18 cellular contexts compared by ENCODE assay signal in genomic region chr20:64188071-64188470, GRCh38. TPM values are rescaled to one million over a fixed set of nuclear protein-coding genes. Genes with fewer than 3 reads are reported as not detected.
"Had no signal": no experiment of that assay in that cellular context is flagged by ENCODE, and none has a peak within 500 bp of the region (broad histone marks: within the 10 kb centered on the region; RNA-seq: fewer than 3 reads in every experiment).

No MANE protein-coding gene starts in this region.

- H3K27ac ChIP-seq: gastroesophageal sphincter, right atrium auricular region, skin epidermis, vagina had no signal

- DNase-seq: activated naive CD4-positive, alpha-beta T cell; activated T-cell treated with anti-CD3 and anti-CD28 coated beads for 4 hours; aorta; erythroblast; left colon; stimulated activated CD4-positive, alpha-beta T cell treated with anti-CD3 and anti-CD28 coated beads, Interleukin-4, amount 100 ng/mL, for 24 hours; stimulated activated naive CD4-positive, alpha-beta T cell had no signal

- H3K4me3 ChIP-seq: gastroesophageal sphincter, right atrium auricular region, skin epidermis, tibial nerve, vagina had no signal

- ATAC-seq: activated CD4-positive, CD25-positive, alpha-beta regulatory T cell treated with anti-CD3 and anti-CD28 coated beads, Interleukin-2, amount 50 U/mL, for 24 hours; gastroesophageal sphincter; left colon had no signal

- H3K36me3 ChIP-seq: gastroesophageal sphincter, right atrium auricular region, tibial nerve, vagina had no signal

- H3K9me3 ChIP-seq: gastroesophageal sphincter, right atrium auricular region, tibial nerve, vagina had no signal

- H3K27me3 ChIP-seq: right atrium auricular region, tibial nerve, vagina had no signal

- FAIRE-seq: bronchial epithelial cell, islet of Langerhans had no signal

- H3K4me1 ChIP-seq: gastroesophageal sphincter, right atrium auricular region, vagina had no signal

RNA-seq across cellular contexts. Expression of gene MYT1, which starts 23.8 kb away (rescaled TPM):
- total RNA-seq: aorta, bronchial epithelial cell, dermis microvascular lymphatic vessel endothelial cell, posterior vena cava, subcutaneous adipose tissue, tibial nerve, vagina had no signal
- polyA plus RNA-seq: aorta had no signal
